Comparison of ENCODE assay signal across 11 cellular contexts in genomic region chr9:70466976-70467551, GRCh38. TPM values are rescaled to one million over a fixed set of nuclear protein-coding genes. Genes with fewer than 3 reads are reported as not detected.
DNase-seq lines count a peak whose midpoint lies in the region; ATAC-seq, FAIRE-seq and TF ChIP-seq lines count a peak whose summit lies in the region.
"Had no signal": no experiment of that assay in that cellular context is flagged by ENCODE, and none has a peak within 500 bp of the region (broad histone marks: within the 10 kb centered on the region; RNA-seq: fewer than 3 reads in every experiment).

No MANE protein-coding gene starts in this region.

- in situ Hi-C loops in astrocyte of the spinal cord (cut with HindIII; ENCODE audit: low sequenced_read_pairs): no loop called here

- DNase-seq in left ventricle myocardium inferior (no peak), Right ventricle myocardium superior (no peak), astrocyte of the spinal cord (ENCODE audit: low read depth, low spot score) (peak; percentile 77), omental fat pad (ENCODE audit: low spot score) (no peak), PC-9 (no peak), small intestine (no peak), SKM-1 treated with dmso at 0.1 percent for 144 hours (lab: John Stamatoyannopoulos, UW; ENCODE audit: unreplicated experiment) (no peak)
- DNase-seq: CD4-positive, CD25-positive, alpha-beta regulatory T cell; left cardiac atrium; NCI-H2081 had no signal

- H3K4me1 ChIP-seq in left ventricle myocardium inferior (peaks cover 66% of the 10 kb centered on the region), PC-9 (replicated peaks; ENCODE audit: insufficient read depth) (no peaks in the 10 kb centered on the region), small intestine (ENCODE audit: control insufficient read depth in 2 of 2, insufficient read depth in 1 of 2, low read depth in 1 of 2, low read length in 1 of 2) (peaks cover 3 to 7% of the 10 kb centered on the region in 2 donors)

- no peak for TF ChIP-seq CTCF in left ventricle myocardium inferior (IDR thresholded peaks at IDR 0.05; ENCODE audit: borderline replicate concordance)
- TF ChIP-seq CTCF in astrocyte of the spinal cord (IDR thresholded peaks at IDR 0.05; ENCODE audit: low read depth, low read length): no peak
- no peak for TF ChIP-seq CTCF in omental fat pad (IDR thresholded peaks at IDR 0.05)
- TF ChIP-seq CTCF in PC-9 (conservative IDR thresholded peaks at IDR 0.05): no peak

- BruUV-seq in PC-9 (replicated peaks; lab: Mats Ljungman, UMichigan): no TSS peak

- CTCF ChIA-PET in PC-9 (lab: Charles Lee): no interaction called here

- no peaks in the 10 kb centered on the region for H3K79me2 ChIP-seq in PC-9 (ENCODE audit: low read depth)

- H3K9me2 ChIP-seq in PC-9 (ENCODE audit: insufficient read depth): no peaks in the 10 kb centered on the region

- H3K4me3 ChIP-seq in left ventricle myocardium inferior: no peak overlapping the region
- no peak overlapping the region for H3K4me3 ChIP-seq in astrocyte of the spinal cord (ENCODE audit: low read depth, low read length)
- H3K4me3 ChIP-seq in PC-9: no peak overlapping the region
- H3K4me3 ChIP-seq in small intestine (ENCODE audit: low read depth in 1 of 2, low read length in 2 of 2): no peak overlapping the region

- no peaks in the 10 kb centered on the region for H3K27me3 ChIP-seq in left ventricle myocardium inferior (ENCODE audit: low read depth)
- H3K27me3 ChIP-seq in PC-9 (ENCODE audit: insufficient read depth, low read depth): no peaks in the 10 kb centered on the region
- H3K27me3 ChIP-seq in small intestine (ENCODE audit: control insufficient read depth in 2 of 2, insufficient read depth in 2 of 2, low read length in 2 of 2): no peaks in the 10 kb centered on the region

- H3K36me3 ChIP-seq in left ventricle myocardium inferior: no peaks in the 10 kb centered on the region
- H3K36me3 ChIP-seq in PC-9 (ENCODE audit: low read depth): no peaks in the 10 kb centered on the region
- no peaks in the 10 kb centered on the region for H3K36me3 ChIP-seq in small intestine (ENCODE audit: control insufficient read depth in 2 of 2, insufficient read depth in 2 of 2, low read length in 2 of 2)

- H3K27ac ChIP-seq in left ventricle myocardium inferior (replicated peaks) (peak overlapping the region; percentile 93), PC-9 (no peak overlapping the region), small intestine (ENCODE audit: low read depth in 1 of 2, low read length in 1 of 2) (peak overlapping the region in 1 of 2 donors; percentile 22)

- H3F3A ChIP-seq in PC-9 (ENCODE audit: insufficient read depth, low read depth): no peaks in the 10 kb centered on the region

- intact Hi-C loops in left ventricle myocardium inferior (cut with micrococcal nuclease): loop anchor here (5.0 kb wide), 1 partner anchor 45 kb away; no protein-coding TSS in a partner anchor
- intact Hi-C loops in Right ventricle myocardium superior (cut with DNase I): no loop called here
- intact Hi-C loops in PC-9 (cut with micrococcal nuclease; ENCODE audit: unreplicated experiment): no loop called here

- no peaks in the 10 kb centered on the region for H4K20me1 ChIP-seq in PC-9 (ENCODE audit: insufficient read depth)

- WGBS in small intestine, 3 donors: 71 to 86% (median 80%) methylated on average over 5 of the region's 5 CpGs

- no peak for ATAC-seq in Right ventricle myocardium superior (ENCODE audit: poor library complexity)
- peak; percentile 88 for ATAC-seq in omental fat pad (ENCODE audit: low FRiP score)
- ATAC-seq in HG02885 (IDR thresholded peaks at IDR 0.05; ENCODE audit: poor library complexity, unreplicated experiment): no peak

- POLR2A ChIA-PET in PC-9 (lab: Charles Lee; ENCODE audit: unreplicated experiment): no interaction called here

- H3K4me2 ChIP-seq in PC-9: no peak overlapping the region

- FAIRE-seq in small intestine (lab: Jason Lieb, UNC): no peak

- H2AFZ ChIP-seq in PC-9: no peak overlapping the region

- H3K9me3 ChIP-seq in left ventricle myocardium inferior (replicated peaks): no peaks in the 10 kb centered on the region
- H3K9me3 ChIP-seq in PC-9 (ENCODE audit: insufficient read depth, low read depth): no peaks in the 10 kb centered on the region
- no peaks in the 10 kb centered on the region for H3K9me3 ChIP-seq in small intestine (ENCODE audit: control insufficient read depth, low read depth)

RNA-seq across cellular contexts. Expression of gene KLF9, which starts 52.6 kb away (rescaled TPM):
- 52.8 TPM for total RNA-seq in left ventricle myocardium inferior
- 50.9 TPM for total RNA-seq in Right ventricle myocardium superior
- 100 to 1,000 TPM in 3 of 4 donors, 10 to 100 TPM in 1; 63.4 to 237 (median 164) TPM for total RNA-seq in omental fat pad
- total RNA-seq in PC-9 (2021): 7.0 and 9.2 TPM in 2 replicates
- 10 to 100 TPM; 15.2 to 33.7 (median 16.8) TPM for polyA plus RNA-seq in small intestine
